10 cellular contexts compared by ENCODE assay signal in the genomic region with DNA sequence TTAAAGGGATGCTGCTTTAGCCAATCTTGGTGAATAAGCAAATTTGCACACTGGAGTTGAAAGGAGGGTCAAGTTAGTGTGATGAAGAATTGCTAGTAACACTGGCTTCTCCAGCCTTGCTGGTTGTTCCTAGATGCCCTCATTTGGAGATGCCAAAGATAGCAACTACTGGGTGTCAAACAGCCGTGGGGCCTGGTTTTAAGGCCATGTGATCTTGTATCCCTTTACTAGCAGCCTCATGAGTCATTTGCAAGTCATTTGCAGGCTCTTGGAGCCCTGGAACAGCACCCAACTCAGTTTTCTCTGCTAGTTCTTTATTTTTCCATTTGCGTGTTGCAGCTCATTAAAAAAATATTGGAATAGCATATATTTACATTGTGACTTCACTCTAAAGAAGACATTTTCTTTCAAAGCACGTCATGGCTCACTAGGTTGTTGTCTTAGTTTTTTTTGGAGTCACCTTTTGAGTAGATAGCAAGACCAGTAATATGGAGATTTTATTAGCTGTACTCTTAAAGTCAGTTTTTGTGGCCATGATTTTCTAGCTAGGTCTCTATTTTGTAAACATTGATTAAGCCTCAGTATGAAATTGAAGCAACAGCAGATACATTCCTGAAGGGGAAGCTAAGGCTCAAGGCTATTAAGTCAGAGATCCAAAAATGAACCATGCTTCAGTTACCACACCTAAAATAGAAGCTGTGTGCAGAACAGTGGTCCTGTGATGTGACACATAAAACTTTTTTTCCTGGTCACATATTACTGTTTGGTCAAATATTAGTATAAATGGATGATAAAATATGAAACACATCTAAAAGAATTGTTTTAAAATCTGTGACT. TPM values are rescaled to one million over a fixed set of nuclear protein-coding genes. Genes with fewer than 3 reads are reported as not detected.
A peak's percentile ranks its signal among the peaks of the same experiment; 100 is the strongest.
DNase-seq lines count a peak whose midpoint lies in the region; ATAC-seq and TF ChIP-seq lines count a peak whose summit lies in the region.
"Had no signal": no experiment of that assay in that cellular context is flagged by ENCODE, and none has a peak within 500 bp of the region (broad histone marks: within the 10 kb centered on the region; RNA-seq: fewer than 3 reads in every experiment).

No MANE protein-coding gene starts in this region.

- POLR2A ChIA-PET in MCF 10A (lab: Yijun Ruan, JAX) = interaction anchor here (0.7 to 5.5 kb wide), 9 partner anchors 15 to 417 kb away, joined by 3 to 55 read pairs (median 3); partner anchors contain the start of gene IFRD1

- no peaks in the 10 kb centered on the region for H3K9me3 Mint-ChIP-seq in MCF 10A (ENCODE audit: unreplicated experiment)
- no peaks in the 10 kb centered on the region for H3K9me3 Mint-ChIP-seq in activated CD8-positive, alpha-beta memory T cell treated with anti-CD3 and anti-CD28 coated beads, Interleukin-2, amount 10 ng/mL, durations not matched to agents 7 days and 5 days (ENCODE audit: low read depth)

- H3K4me3 Mint-ChIP-seq in MCF 10A (ENCODE audit: unreplicated experiment) = no peak overlapping the region
- H3K4me3 Mint-ChIP-seq in activated CD8-positive, alpha-beta memory T cell treated with anti-CD3 and anti-CD28 coated beads, Interleukin-2, amount 10 ng/mL, durations not matched to agents 7 days and 5 days = no peak overlapping the region

- H3K4me3 ChIP-seq in left lung = no peak overlapping the region

- H3K27me3 Mint-ChIP-seq in MCF 10A (ENCODE audit: insufficient read depth, unreplicated experiment) = no peaks in the 10 kb centered on the region
- H3K27me3 Mint-ChIP-seq in activated CD8-positive, alpha-beta memory T cell treated with anti-CD3 and anti-CD28 coated beads, Interleukin-2, amount 10 ng/mL, durations not matched to agents 7 days and 5 days = no peaks in the 10 kb centered on the region

- CTCF ChIA-PET in MCF 10A (lab: Yijun Ruan, JAX) = interaction anchor here (0.6 to 1.2 kb wide), 3 partner anchors 14 to 619 kb away, joined by 3 to 4 read pairs (median 4); no protein-coding TSS in a partner anchor
- CTCF ChIA-PET in activated CD8-positive, alpha-beta memory T cell treated with anti-CD3 and anti-CD28 coated beads, Interleukin-2, amount 10 ng/mL, durations not matched to agents 7 days and 5 days (lab: Charles Lee) = no interaction called here

- no peaks in the 10 kb centered on the region for H3K27me3 ChIP-seq in left lung

- H3K27ac Mint-ChIP-seq in MCF 10A (ENCODE audit: low read depth, unreplicated experiment) = no peak overlapping the region
- H3K27ac Mint-ChIP-seq in activated CD8-positive, alpha-beta memory T cell treated with anti-CD3 and anti-CD28 coated beads, Interleukin-2, amount 10 ng/mL, durations not matched to agents 7 days and 5 days = no peak overlapping the region

- peaks cover 19% of the 10 kb centered on the region for H3K36me3 Mint-ChIP-seq in MCF 10A (ENCODE audit: insufficient read depth, unreplicated experiment)
- H3K36me3 Mint-ChIP-seq in activated CD8-positive, alpha-beta memory T cell treated with anti-CD3 and anti-CD28 coated beads, Interleukin-2, amount 10 ng/mL, durations not matched to agents 7 days and 5 days = peaks cover 11% of the 10 kb centered on the region

- H3K4me1 Mint-ChIP-seq in MCF 10A (ENCODE audit: insufficient read depth, unreplicated experiment) = peaks cover 19% of the 10 kb centered on the region
- peaks cover 2% of the 10 kb centered on the region for H3K4me1 Mint-ChIP-seq in activated CD8-positive, alpha-beta memory T cell treated with anti-CD3 and anti-CD28 coated beads, Interleukin-2, amount 10 ng/mL, durations not matched to agents 7 days and 5 days

- no TSS peak for BruUV-seq in MCF 10A (replicated peaks; lab: Mats Ljungman, UMichigan)

- peak overlapping the region in 1 of 2 donors; percentile 57 for H3K27ac ChIP-seq in left lung

- TF ChIP-seq CTCF in MCF 10A (IDR thresholded peaks at IDR 0.05; ENCODE audit: unreplicated experiment) (no peak), left lung (IDR thresholded peaks at IDR 0.05) (no peak)

- H3K4me1 ChIP-seq in left lung = peaks cover 13 to 23% of the 10 kb centered on the region in 2 donors

- H3K9me3 ChIP-seq in left lung = no peaks in the 10 kb centered on the region

- intact Hi-C loops in MCF 10A (cut with micrococcal nuclease) = no loop called here
- intact Hi-C loops in left lung (cut with DNase I) = no loop called here

- DNase-seq in NCI-H2196 (lab: John Stamatoyannopoulos, UW; ENCODE audit: unreplicated experiment) (peak; percentile 26), NCI-H2196 treated with DMSO at 0.1 percent for 48 hours (lab: John Stamatoyannopoulos, UW; ENCODE audit: unreplicated experiment) (no peak), MCF 10A (ENCODE audit: unreplicated experiment) (peak; percentile 93), left lung (peak in 1 of 2 donors; percentile 46), NCI-H748 treated with DMSO at 0.1 percent for 48 hours (lab: John Stamatoyannopoulos, UW) (no peak), SHP77 (lab: John Stamatoyannopoulos, UW) (no peak)
- DNase-seq in activated CD8-positive, alpha-beta memory T cell treated with anti-CD3 and anti-CD28 coated beads, Interleukin-2, amount 10 ng/mL, durations not matched to agents 7 days and 5 days = no peak
- DNase-seq: AML-193, H7 had no signal

- peak; percentile 78 for ATAC-seq in left lung
- ATAC-seq in GM18873 (IDR thresholded peaks at IDR 0.05; ENCODE audit: low FRiP score, unreplicated experiment) = no peak
- ATAC-seq in activated CD8-positive, alpha-beta memory T cell treated with anti-CD3 and anti-CD28 coated beads, Interleukin-2, amount 10 ng/mL, durations not matched to agents 7 days and 5 days = no peak

- peaks cover 0 to 22% of the 10 kb centered on the region in 2 donors for H3K36me3 ChIP-seq in left lung

RNA-seq across cellular contexts. Expression of gene LSMEM1, which starts 1.3 kb away (rescaled TPM):
- total RNA-seq in MCF 10A (2022) = 4.2 and 4.5 TPM in 2 replicates
- total RNA-seq in left lung = 1 to 10 TPM; 1.6 to 4.9 TPM
- total RNA-seq in activated CD8-positive, alpha-beta memory T cell treated with anti-CD3 and anti-CD28 coated beads, Interleukin-2, amount 10 ng/mL, durations not matched to agents 7 days and 5 days = under 1 TPM; 0.47 to 0.70 TPM

RNA-seq across cellular contexts. Expression of gene IFRD1, which starts 31.8 kb away (rescaled TPM):
- 116 and 123 TPM in 2 replicates for total RNA-seq in MCF 10A (2022)
- total RNA-seq in left lung = 10 to 100 TPM; 37.4 to 54.1 TPM
- 10 to 100 TPM; 45.3 to 46.4 TPM for total RNA-seq in activated CD8-positive, alpha-beta memory T cell treated with anti-CD3 and anti-CD28 coated beads, Interleukin-2, amount 10 ng/mL, durations not matched to agents 7 days and 5 days

Comparison
In these comparisons a context has a peak if more than half of its experiments do, and no peak if none do; other contexts are left out.
1. DNase-seq: peak in NCI-H2196 (single experiment) and MCF 10A (single experiment); none in NCI-H2196 treated with DMSO at 0.1 percent for 48 hours (single experiment), NCI-H748 treated with DMSO at 0.1 percent for 48 hours (single experiment), SHP77 (0 of 2) and activated CD8-positive, alpha-beta memory T cell treated with anti-CD3 and anti-CD28 coated beads, Interleukin-2, amount 10 ng/mL, durations not matched to agents 7 days and 5 days (single experiment).